ENCODE assay signal across 16 cellular contexts in genomic region chr16:48564544-48565444, GRCh38. TPM values are rescaled to one million over a fixed set of nuclear protein-coding genes. Genes with fewer than 3 reads are reported as not detected.
DNase-seq lines count a peak whose midpoint lies in the region; FAIRE-seq and TF ChIP-seq lines count a peak whose summit lies in the region.
"Had no signal": no experiment of that assay in that cellular context is flagged by ENCODE, and none has a peak within 500 bp of the region (broad histone marks: within the 10 kb centered on the region; RNA-seq: fewer than 3 reads in every experiment).

No MANE protein-coding gene starts in this region.

- no peak overlapping the region for H3K4me3 ChIP-seq in CD8-positive, alpha-beta memory T cell (ENCODE audit: low read length)
- H3K4me3 ChIP-seq in astrocyte (ENCODE audit: insufficient read depth, low read depth, low read length), result no peak overlapping the region
- H3K4me3 ChIP-seq: GM23338, K562, PC-9 had no signal

- H3K4me2 ChIP-seq in astrocyte (ENCODE audit: low read length), result no peak overlapping the region
- H3K4me2 ChIP-seq: GM23338, PC-9 had no signal

- CTCF ChIA-PET in CD8-positive, alpha-beta memory T cell (lab: Charles Lee), result interaction anchor here (1.2 kb wide), 1 partner anchor 58 kb away, joined by 4 read pairs; no protein-coding TSS in a partner anchor

- H3K4me1 ChIP-seq in CD8-positive, alpha-beta memory T cell (ENCODE audit: insufficient read depth, low read length), result peaks cover 2% of the 10 kb centered on the region
- peaks cover 3% of the 10 kb centered on the region for H3K4me1 ChIP-seq in astrocyte (ENCODE audit: insufficient read depth, low read length)

- peak overlapping the region; percentile 72 for H3K27ac Mint-ChIP-seq in activated naive CD4-positive, alpha-beta T cell treated with anti-CD3 and anti-CD28 coated beads, Interleukin-2, amount 50 U/mL, for 24 hours
- H3K27ac Mint-ChIP-seq in CD8-positive, alpha-beta memory T cell, result peak overlapping the region in 5 of 8 donors; percentile 34 to 71 (median 45)
- H3K27ac Mint-ChIP-seq in astrocyte (ENCODE audit: unreplicated experiment), result no peak overlapping the region
- H3K27ac Mint-ChIP-seq: GM23338 had no signal

- H2AFZ ChIP-seq in astrocyte (ENCODE audit: low read depth, low read length), result no peak overlapping the region
- H2AFZ ChIP-seq: GM23338, PC-9 had no signal

- TF ChIP-seq CTCF in astrocyte (IDR thresholded peaks at IDR 0.05; ENCODE audit: insufficient read depth, low read depth, low read length), result no peak

- peaks cover 15% of the 10 kb centered on the region for H3K36me3 ChIP-seq in CD8-positive, alpha-beta memory T cell (ENCODE audit: insufficient read depth, low read length)
- peaks cover 7% of the 10 kb centered on the region for H3K36me3 ChIP-seq in astrocyte (ENCODE audit: insufficient read depth, low read length)

- H3K27me3 Mint-ChIP-seq in activated naive CD4-positive, alpha-beta T cell treated with anti-CD3 and anti-CD28 coated beads, Interleukin-2, amount 50 U/mL, for 24 hours, result no peaks in the 10 kb centered on the region
- H3K27me3 Mint-ChIP-seq in CD8-positive, alpha-beta memory T cell, result no peaks in the 10 kb centered on the region
- no peaks in the 10 kb centered on the region for H3K27me3 Mint-ChIP-seq in astrocyte (ENCODE audit: low read depth, unreplicated experiment)

- no peak overlapping the region for H3K27ac ChIP-seq in CD8-positive, alpha-beta memory T cell (ENCODE audit: low read depth, low read length)
- H3K27ac ChIP-seq in astrocyte (ENCODE audit: low read depth, low read length), result no peak overlapping the region
- H3K27ac ChIP-seq: PC-9 had no signal

- no peak overlapping the region for H3K9ac ChIP-seq in astrocyte (ENCODE audit: low read length)

- POLR2A ChIA-PET in CD8-positive, alpha-beta memory T cell (lab: Charles Lee), result no interaction called here

- peaks cover 4% of the 10 kb centered on the region for H3K9me3 Mint-ChIP-seq in activated naive CD4-positive, alpha-beta T cell treated with anti-CD3 and anti-CD28 coated beads, Interleukin-2, amount 50 U/mL, for 24 hours
- H3K9me3 Mint-ChIP-seq in CD8-positive, alpha-beta memory T cell, result no peaks in the 10 kb centered on the region
- H3K9me3 Mint-ChIP-seq in astrocyte (ENCODE audit: unreplicated experiment), result no peaks in the 10 kb centered on the region
- H3K9me3 Mint-ChIP-seq: CD14-positive monocyte, GM23338 had no signal

- peaks cover 60% of the 10 kb centered on the region for H3K79me2 ChIP-seq in astrocyte (ENCODE audit: insufficient read depth, low read length)

- no peak for DNase-seq in activated naive CD4-positive, alpha-beta T cell (lab: John Stamatoyannopoulos, UW)
- no peak for DNase-seq in CD8-positive, alpha-beta memory T cell
- no peak for DNase-seq in astrocyte (ENCODE audit: low read depth)
- DNase-seq in renal cortical epithelial cell (ENCODE audit: low read depth), result peak; percentile 55
- no peak for DNase-seq in NCI-H146 treated with DMSO at 0.1 percent for 48 hours (lab: John Stamatoyannopoulos, UW; ENCODE audit: unreplicated experiment)
- DNase-seq in DMS114 treated with DMSO at 0.1 percent for 48 hours (lab: John Stamatoyannopoulos, UW; ENCODE audit: unreplicated experiment), result no peak
- DNase-seq: DND-41, NCI-H1436 treated with DMSO at 0.1 percent for 48 hours, NCI-H510A treated with DMSO at 0.1 percent for 48 hours, PC-9 had no signal

- H3K9me3 ChIP-seq in CD8-positive, alpha-beta memory T cell (ENCODE audit: low read length), result no peaks in the 10 kb centered on the region
- H3K9me3 ChIP-seq in astrocyte (ENCODE audit: insufficient read depth, low read depth, low read length), result no peaks in the 10 kb centered on the region

- H3K4me1 Mint-ChIP-seq in activated naive CD4-positive, alpha-beta T cell treated with anti-CD3 and anti-CD28 coated beads, Interleukin-2, amount 50 U/mL, for 24 hours, result peaks cover 81% of the 10 kb centered on the region
- H3K4me1 Mint-ChIP-seq in CD8-positive, alpha-beta memory T cell, result peaks cover 50 to 82% (median 81%) of the 10 kb centered on the region in 3 donors
- H3K4me1 Mint-ChIP-seq in astrocyte (ENCODE audit: low read depth, unreplicated experiment), result peaks cover 36% of the 10 kb centered on the region

- H4K20me1 ChIP-seq in astrocyte (ENCODE audit: insufficient read depth, low read length), result peaks cover 61% of the 10 kb centered on the region

- peaks cover 29% of the 10 kb centered on the region for H3K36me3 Mint-ChIP-seq in activated naive CD4-positive, alpha-beta T cell treated with anti-CD3 and anti-CD28 coated beads, Interleukin-2, amount 50 U/mL, for 24 hours
- peaks cover 5 to 39% (median 16%) of the 10 kb centered on the region in 3 donors for H3K36me3 Mint-ChIP-seq in CD8-positive, alpha-beta memory T cell
- peaks cover 18% of the 10 kb centered on the region for H3K36me3 Mint-ChIP-seq in astrocyte (ENCODE audit: low read depth, unreplicated experiment)

- FAIRE-seq in astrocyte (lab: Jason Lieb, UNC), result no peak
- FAIRE-seq: G401.6, GM18507, K562 had no signal

- no peaks in the 10 kb centered on the region for H3K27me3 ChIP-seq in CD8-positive, alpha-beta memory T cell (ENCODE audit: insufficient read depth, low read length, poor library complexity, severe bottlenecking)
- H3K27me3 ChIP-seq in astrocyte (ENCODE audit: insufficient read depth, low read length), result no peaks in the 10 kb centered on the region

- no peak overlapping the region for H3K4me3 Mint-ChIP-seq in activated naive CD4-positive, alpha-beta T cell treated with anti-CD3 and anti-CD28 coated beads, Interleukin-2, amount 50 U/mL, for 24 hours
- no peak overlapping the region for H3K4me3 Mint-ChIP-seq in CD8-positive, alpha-beta memory T cell
- H3K4me3 Mint-ChIP-seq in astrocyte (ENCODE audit: unreplicated experiment), result peak overlapping the region; percentile 9
- H3K4me3 Mint-ChIP-seq: CD14-positive monocyte, GM23338 had no signal

RNA-seq across cellular contexts. Expression of gene N4BP1, which starts 45.2 kb away (rescaled TPM):
- 10 to 100 TPM; 44.3 to 45.0 TPM for total RNA-seq in CD8-positive, alpha-beta memory T cell
- 57.9 TPM for polyA plus RNA-seq in CD8-positive, alpha-beta memory T cell
- total RNA-seq in astrocyte, result 53.7 and 57.4 TPM in 2 replicates
- total RNA-seq in renal cortical epithelial cell, result 29.7 and 38.0 TPM in 2 replicates
